ENCODE assay signal across 15 cellular contexts in genomic region chr7:86653919-86654659, GRCh38. TPM values are rescaled to one million over a fixed set of nuclear protein-coding genes. Genes with fewer than 3 reads are reported as not detected.
DNase-seq lines count a peak whose midpoint lies in the region; ATAC-seq and TF ChIP-seq lines count a peak whose summit lies in the region.
"Had no signal": no experiment of that assay in that cellular context is flagged by ENCODE, and none has a peak within 500 bp of the region (broad histone marks: within the 10 kb centered on the region; RNA-seq: fewer than 3 reads in every experiment).

No MANE protein-coding gene starts in this region.

- CTCF ChIA-PET in activated naive CD4-positive, alpha-beta T cell treated with anti-CD3 and anti-CD28 coated beads, Interleukin-2, amount 10 ng/mL, durations not matched to agents 7 days and 5 days (lab: Charles Lee): no interaction called here

- DNase-seq in Karpas-422 (peak; percentile 26), lower lobe of right lung (peak; percentile 46), thoracic aorta (ENCODE audit: low spot score) (no peak), NCI-H526 treated with DMSO at 0.1 percent for 48 hours (lab: John Stamatoyannopoulos, UW) (no peak), NCI-H2196 treated with DMSO at 0.1 percent for 48 hours (lab: John Stamatoyannopoulos, UW; ENCODE audit: unreplicated experiment) (no peak)
- DNase-seq in activated naive CD4-positive, alpha-beta T cell treated with anti-CD3 and anti-CD28 coated beads, Interleukin-2, amount 10 ng/mL, durations not matched to agents 7 days and 5 days: no peak
- DNase-seq: activated CD8-positive, alpha-beta memory T cell treated with anti-CD3 and anti-CD28 coated beads, Interleukin-2, amount 50 U/mL, for 4 hours; COR-L47; HCEC 1CT; nephron progenitor cell; stimulated activated naive B cell treated with anti-CD40 and anti-IgM and Interleukin-4, amounts not matched to agents 10 μg/mL and 1 μg/mL and 100 μg/mL, for 72 hours had no signal

- ATAC-seq in lower lobe of right lung (peak; percentile 80 to 89), thoracic aorta (ENCODE audit: insufficient number of reproducible peaks, low FRiP score, low read depth) (no peak), esophagus mucosa (no peak)
- ATAC-seq: stimulated activated naive B cell treated with anti-CD40 and anti-IgM and Interleukin-4, amounts not matched to agents 10 μg/mL and 1 μg/mL and 100 μg/mL, for 72 hours had no signal

- no peaks in the 10 kb centered on the region for H3K9me2 ChIP-seq in Karpas-422 (replicated peaks; ENCODE audit: insufficient read depth, low read length)

- H3K4me1 ChIP-seq in Karpas-422 (ENCODE audit: low read length) (no peaks in the 10 kb centered on the region), lower lobe of right lung (no peaks in the 10 kb centered on the region), thoracic aorta (ENCODE audit: control insufficient read depth in 1 of 2, low read depth in 2 of 2) (peaks cover 0 to 7% of the 10 kb centered on the region in 2 donors)

- H3K4me3 ChIP-seq in Karpas-422 (ENCODE audit: low read length): no peak overlapping the region
- H3K4me3 ChIP-seq in lower lobe of right lung: no peak overlapping the region
- peak overlapping the region; percentile 54 for H3K4me3 ChIP-seq in thoracic aorta

- H3K27me3 ChIP-seq in Karpas-422 (ENCODE audit: low read length) (no peaks in the 10 kb centered on the region), lower lobe of right lung (ENCODE audit: low read depth) (no peaks in the 10 kb centered on the region), thoracic aorta (replicated peaks; ENCODE audit: insufficient read depth) (no peaks in the 10 kb centered on the region)

- no peak overlapping the region for H3K27ac Mint-ChIP-seq in activated naive CD4-positive, alpha-beta T cell treated with anti-CD3 and anti-CD28 coated beads, Interleukin-2, amount 10 ng/mL, durations not matched to agents 7 days and 5 days
- H3K27ac Mint-ChIP-seq: nephron progenitor cell; stimulated activated naive B cell treated with anti-CD40 and anti-IgM and Interleukin-4, amounts not matched to agents 10 μg/mL and 1 μg/mL and 100 μg/mL, for 72 hours had no signal

- no peaks in the 10 kb centered on the region for H3K79me2 ChIP-seq in Karpas-422 (ENCODE audit: low read length)

- TF ChIP-seq CTCF in lower lobe of right lung (IDR thresholded peaks at IDR 0.05) (no peak), thoracic aorta (IDR thresholded peaks at IDR 0.05) (no peak)

- no peaks in the 10 kb centered on the region for H3K36me3 Mint-ChIP-seq in activated naive CD4-positive, alpha-beta T cell treated with anti-CD3 and anti-CD28 coated beads, Interleukin-2, amount 10 ng/mL, durations not matched to agents 7 days and 5 days
- H3K36me3 Mint-ChIP-seq: stimulated activated naive B cell treated with anti-CD40 and anti-IgM and Interleukin-4, amounts not matched to agents 10 μg/mL and 1 μg/mL and 100 μg/mL, for 72 hours had no signal

- H3K9me3 ChIP-seq in Karpas-422 (ENCODE audit: low read length): no peaks in the 10 kb centered on the region
- no peaks in the 10 kb centered on the region for H3K9me3 ChIP-seq in lower lobe of right lung
- H3K9me3 ChIP-seq in thoracic aorta: no peaks in the 10 kb centered on the region

- no peaks in the 10 kb centered on the region for H4K20me1 ChIP-seq in Karpas-422 (ENCODE audit: insufficient read depth, low read depth, low read length)

- no peak overlapping the region for H3K4me2 ChIP-seq in Karpas-422 (ENCODE audit: low read depth, low read length, poor library complexity, severe bottlenecking)

- intact Hi-C loops in lower lobe of right lung (cut with DNase I): no loop called here

- no peak overlapping the region for H3K9ac ChIP-seq in Karpas-422 (ENCODE audit: low read length)

- no peaks in the 10 kb centered on the region for H3K27me3 Mint-ChIP-seq in activated naive CD4-positive, alpha-beta T cell treated with anti-CD3 and anti-CD28 coated beads, Interleukin-2, amount 10 ng/mL, durations not matched to agents 7 days and 5 days
- H3K27me3 Mint-ChIP-seq: stimulated activated naive B cell treated with anti-CD40 and anti-IgM and Interleukin-4, amounts not matched to agents 10 μg/mL and 1 μg/mL and 100 μg/mL, for 72 hours had no signal

- H3K36me3 ChIP-seq in Karpas-422 (ENCODE audit: insufficient read depth, low read length) (no peaks in the 10 kb centered on the region), lower lobe of right lung (no peaks in the 10 kb centered on the region), thoracic aorta (no peaks in the 10 kb centered on the region)

- no peaks in the 10 kb centered on the region for H3K4me1 Mint-ChIP-seq in activated naive CD4-positive, alpha-beta T cell treated with anti-CD3 and anti-CD28 coated beads, Interleukin-2, amount 10 ng/mL, durations not matched to agents 7 days and 5 days
- H3K4me1 Mint-ChIP-seq: stimulated activated naive B cell treated with anti-CD40 and anti-IgM and Interleukin-4, amounts not matched to agents 10 μg/mL and 1 μg/mL and 100 μg/mL, for 72 hours had no signal

- no peak overlapping the region for H3K4me3 Mint-ChIP-seq in activated naive CD4-positive, alpha-beta T cell treated with anti-CD3 and anti-CD28 coated beads, Interleukin-2, amount 10 ng/mL, durations not matched to agents 7 days and 5 days
- H3K4me3 Mint-ChIP-seq: nephron progenitor cell; stimulated activated naive B cell treated with anti-CD40 and anti-IgM and Interleukin-4, amounts not matched to agents 10 μg/mL and 1 μg/mL and 100 μg/mL, for 72 hours had no signal

- no peaks in the 10 kb centered on the region for H3K9me3 Mint-ChIP-seq in activated naive CD4-positive, alpha-beta T cell treated with anti-CD3 and anti-CD28 coated beads, Interleukin-2, amount 10 ng/mL, durations not matched to agents 7 days and 5 days
- H3K9me3 Mint-ChIP-seq: nephron progenitor cell; stimulated activated naive B cell treated with anti-CD40 and anti-IgM and Interleukin-4, amounts not matched to agents 10 μg/mL and 1 μg/mL and 100 μg/mL, for 72 hours had no signal

- no peak overlapping the region for H3K27ac ChIP-seq in Karpas-422 (ENCODE audit: low read length)
- peak overlapping the region; percentile 48 for H3K27ac ChIP-seq in cingulate gyrus (ENCODE audit: low read depth, low read length)
- no peak overlapping the region for H3K27ac ChIP-seq in lower lobe of right lung
- no peak overlapping the region for H3K27ac ChIP-seq in thoracic aorta
- H3K27ac ChIP-seq: RWPE1 had no signal

- H2AFZ ChIP-seq in Karpas-422 (ENCODE audit: low read length): no peak overlapping the region

RNA-seq across cellular contexts. Expression of gene GRM3, which starts 10.4 kb away (rescaled TPM):
- 0.51 TPM in 1 of 2 replicates, not detected in the other for total RNA-seq in Karpas-422 (2014; rRNA removed; shearing (Covaris generic); ENCODE audit: low replicate concordance)
- total RNA-seq in lower lobe of right lung (not detected), thoracic aorta (not detected), esophagus mucosa (not detected)
- total RNA-seq: epithelial cell of proximal tubule had no signal

Comparison
In these comparisons a context has a peak if more than half of its experiments do, and no peak if none do; other contexts are left out.
1. DNase-seq: peak in Karpas-422 (single experiment) and lower lobe of right lung (single experiment); none in thoracic aorta (single experiment), activated naive CD4-positive, alpha-beta T cell treated with anti-CD3 and anti-CD28 coated beads, Interleukin-2, amount 10 ng/mL, durations not matched to agents 7 days and 5 days (single experiment), NCI-H526 treated with DMSO at 0.1 percent for 48 hours (single experiment) and NCI-H2196 treated with DMSO at 0.1 percent for 48 hours (single experiment).
2. ATAC-seq: peak in lower lobe of right lung (2 of 2); none in thoracic aorta (single experiment) and esophagus mucosa (single experiment).